ENCODE assay signal across 7 cellular contexts in genomic region chr7:127618775-127619174, GRCh38. TPM values are rescaled to one million over a fixed set of nuclear protein-coding genes. Genes with fewer than 3 reads are reported as not detected.
"Had no signal": no experiment of that assay in that cellular context is flagged by ENCODE, and none has a peak within 500 bp of the region (broad histone marks: within the 10 kb centered on the region; RNA-seq: fewer than 3 reads in every experiment).

No MANE protein-coding gene starts in this region.

- ATAC-seq: K562 had no signal

- DNase-seq: H9, HCEC 1CT, IMR-90, KG1 had no signal

- H3K27ac Mint-ChIP-seq: GM23338, H9 had no signal

- H3K9me3 Mint-ChIP-seq: GM23338, H9 had no signal

- H3K4me3 Mint-ChIP-seq: H9 had no signal

RNA-seq across cellular contexts. Expression of gene PAX4, which starts 0.8 kb away (rescaled TPM):
- total RNA-seq: GM23338, H1, H9, IMR-90, K562 had no signal
